In genomic region chr18:24130494-24130893, GRCh38 we compare ENCODE assay signal across 20 cellular contexts. TPM values are rescaled to one million over a fixed set of nuclear protein-coding genes. Genes with fewer than 3 reads are reported as not detected.
DNase-seq lines count a peak whose midpoint lies in the region; ATAC-seq, FAIRE-seq and TF ChIP-seq lines count a peak whose summit lies in the region.
"Had no signal": no experiment of that assay in that cellular context is flagged by ENCODE, and none has a peak within 500 bp of the region (broad histone marks: within the 10 kb centered on the region; RNA-seq: fewer than 3 reads in every experiment).

No MANE protein-coding gene starts in this region.

- no peaks in the 10 kb centered on the region for H3K9me3 ChIP-seq in ascending aorta
- H3K9me3 ChIP-seq: BE2C, MG63 had no signal

- peaks cover 0 to 5% of the 10 kb centered on the region in 2 donors for H3K36me3 ChIP-seq in ascending aorta
- H3K36me3 ChIP-seq: BE2C, MG63 had no signal

- no peak overlapping the region for H3K4me3 ChIP-seq in ascending aorta
- H3K4me3 ChIP-seq: K562, MG63 had no signal

- H3K27ac ChIP-seq in ascending aorta: no peak overlapping the region
- H3K27ac ChIP-seq: HL-60 had no signal

- TF ChIP-seq CTCF in omental fat pad (IDR thresholded peaks at IDR 0.05) (no peak), ascending aorta (IDR thresholded peaks at IDR 0.05) (no peak)

- DNase-seq in GM12891 (ENCODE audit: insufficient read length, low spot score) (no peak), NCI-H1436 treated with DMSO at 0.1 percent for 48 hours (lab: John Stamatoyannopoulos, UW) (peak; percentile 13), omental fat pad (ENCODE audit: low spot score) (no peak), NCI-H510A treated with DMSO at 0.1 percent for 48 hours (lab: John Stamatoyannopoulos, UW) (no peak), ascending aorta (ENCODE audit: low spot score in 2 of 2) (no peak), globus pallidus (ENCODE audit: low spot score) (no peak)
- DNase-seq: BE2C, DMS 273 treated with DMSO at 0.1 percent for 48 hours, DMS79 treated with DMSO at 0.1 percent for 48 hours, H7, MG63, NCI-H1092 treated with DMSO at 0.1 percent for 48 hours, NCI-H1694 treated with DMSO at 0.1 percent for 48 hours, NCI-H510A, Right ventricle myocardium superior had no signal

- TF ChIP-seq POLR2A in GM12891 (IDR thresholded peaks at IDR 0.05; ENCODE audit: low read depth, low read length): no peak

- peak; percentile 9 for FAIRE-seq in GM12891 (lab: Jason Lieb, UNC)
- FAIRE-seq: HepG2, K562 had no signal

- ATAC-seq in esophagus mucosa (peak; percentile 28), omental fat pad (ENCODE audit: low FRiP score) (peak; percentile 28), GM18907 (IDR thresholded peaks at IDR 0.05; ENCODE audit: unreplicated experiment) (no peak)
- ATAC-seq: HepG2, K562 had no signal

- H3K27me3 ChIP-seq in ascending aorta: no peaks in the 10 kb centered on the region
- H3K27me3 ChIP-seq: BE2C, MG63 had no signal

- intact Hi-C loops in ascending aorta (cut with DNase I): no loop called here

- no peaks in the 10 kb centered on the region for H3K4me1 ChIP-seq in ascending aorta
- H3K4me1 ChIP-seq: BE2C had no signal

TF ChIP-seq in GM12891, 5 proteins besides CTCF, POLR2A, EP300 and RAD21:
- TF ChIP-seq SPI1 (IDR thresholded peaks at IDR 0.05; ENCODE audit: low read depth, low read length): no peak
- no peak for TF ChIP-seq POLR2AphosphoS5 (IDR thresholded peaks at IDR 0.05; ENCODE audit: low read depth, low read length)
- TF ChIP-seq TAF1 (IDR thresholded peaks at IDR 0.05; ENCODE audit: low read depth, low read length): no peak

RNA-seq across cellular contexts. Expression of gene CABYR, which starts 8.4 kb away (rescaled TPM):
- polyA plus RNA-seq in GM12891 (2012; ENCODE audit: low read depth, missing spikeins): 2.6 TPM
- 1.4 TPM for total RNA-seq in esophagus mucosa
- total RNA-seq in omental fat pad: 1 to 10 TPM; 1.9 to 5.3 (median 2.4) TPM
- total RNA-seq in ascending aorta: not detected
- total RNA-seq: K562, Right ventricle myocardium superior had no signal
- polyA plus RNA-seq: K562 had no signal
